In genomic region chr1:14961661-14962267, GRCh38 we compare ENCODE assay signal across 1 cellular context.
TF ChIP-seq lines count a peak whose summit lies in the region.

No MANE protein-coding gene starts in this region.

TF ChIP-seq in K562, 482 proteins besides CTCF, POLR2A, EP300 and RAD21 (continued from another document and continues in another):
- TF ChIP-seq ZHX1 (conservative IDR thresholded peaks at IDR 0.05; ENCODE audit: low read length): no peak
- peak; percentile 100 for TF ChIP-seq ZNF12 (CRISPR knock-in tag; IDR thresholded peaks at IDR 0.05)
- TF ChIP-seq ZNF143 (CRISPR knock-in tag; IDR thresholded peaks at IDR 0.05): peak; percentile 86
- no peak for TF ChIP-seq MXD1 (CRISPR knock-in tag; IDR thresholded peaks at IDR 0.05; ENCODE audit: borderline replicate concordance, poor library complexity, severe bottlenecking)
- TF ChIP-seq ZBTB11 (CRISPR knock-in tag; IDR thresholded peaks at IDR 0.05): no peak
- no peak for TF ChIP-seq RBBP5 (IDR thresholded peaks at IDR 0.05; ENCODE audit: borderline replicate concordance, insufficient read depth, low read length, poor library complexity, severe bottlenecking)
- TF ChIP-seq AFF1 (IDR thresholded peaks at IDR 0.05; ENCODE audit: low read depth in 1 of 2, partially characterized antibody in 2 of 2): peak in 1 of 2 experiments; percentile 42
- TF ChIP-seq HDAC1 (IDR thresholded peaks at IDR 0.05): no peak
- TF ChIP-seq GATAD2A (IDR thresholded peaks at IDR 0.05): no peak
- TF ChIP-seq ZNF324 (CRISPR knock-in tag; IDR thresholded peaks at IDR 0.05): no peak
- no peak for TF ChIP-seq XRCC5 (IDR thresholded peaks at IDR 0.05; ENCODE audit: low read depth, low read length)
- TF ChIP-seq THRAP3 (IDR thresholded peaks at IDR 0.05; ENCODE audit: borderline replicate concordance): no peak
- no peak for TF ChIP-seq ZNF609 (CRISPR knock-in tag; IDR thresholded peaks at IDR 0.05; ENCODE audit: borderline replicate concordance)
- no peak for TF ChIP-seq HNRNPH1 (optimal IDR thresholded peaks at IDR 0.05; ENCODE audit: low read depth, low read length)
- TF ChIP-seq ZBTB49 (CRISPR knock-in tag; IDR thresholded peaks at IDR 0.05; ENCODE audit: borderline replicate concordance): no peak
- peak; percentile 90 for TF ChIP-seq HCFC1 (IDR thresholded peaks at IDR 0.05; ENCODE audit: low read depth, low read length)
- no peak for TF ChIP-seq CHD4 (IDR thresholded peaks at IDR 0.05; ENCODE audit: insufficient read depth, insufficient replicate concordance, low read depth, low read length, poor library complexity, severe bottlenecking)
- no peak for TF ChIP-seq RBM34 (IDR thresholded peaks at IDR 0.05; ENCODE audit: borderline replicate concordance, insufficient read depth, low read length)
- no peak for TF ChIP-seq CAMTA2 (CRISPR knock-in tag; conservative IDR thresholded peaks at IDR 0.05)
- TF ChIP-seq TRIM28 (IDR thresholded peaks at IDR 0.05): peak; percentile 70; the same call in 1 of the 2 replicates
- TF ChIP-seq ERF (CRISPR knock-in tag; IDR thresholded peaks at IDR 0.05): no peak
- TF ChIP-seq MTA2 (IDR thresholded peaks at IDR 0.05; ENCODE audit: low read depth): no peak
- TF ChIP-seq ZNF766 (CRISPR knock-in tag; conservative IDR thresholded peaks at IDR 0.05): no peak
- no peak for TF ChIP-seq TAF1 (IDR thresholded peaks at IDR 0.05; ENCODE audit: control insufficient read depth, extremely low read depth, insufficient read depth, low read length, severe bottlenecking)
- no peak for TF ChIP-seq RB1 (IDR thresholded peaks at IDR 0.05; ENCODE audit: low read depth)
- TF ChIP-seq HMGXB4 (CRISPR knock-in tag; IDR thresholded peaks at IDR 0.05): no peak
- peak; percentile 94 for TF ChIP-seq USF2 (CRISPR knock-in tag; IDR thresholded peaks at IDR 0.05)
- TF ChIP-seq DLX4 (CRISPR knock-in tag; IDR thresholded peaks at IDR 0.05): no peak
- TF ChIP-seq SMAD1 (IDR thresholded peaks at IDR 0.05; ENCODE audit: low read depth, low read length, partially characterized antibody): no peak
- no peak for TF ChIP-seq ZNF436 (CRISPR knock-in tag; IDR thresholded peaks at IDR 0.05)
- no peak for TF ChIP-seq SRSF3 (IDR thresholded peaks at IDR 0.05; ENCODE audit: insufficient read depth, low read length)
- TF ChIP-seq PURB (CRISPR knock-in tag; IDR thresholded peaks at IDR 0.05; ENCODE audit: low read depth): no peak
